In the genomic region with DNA sequence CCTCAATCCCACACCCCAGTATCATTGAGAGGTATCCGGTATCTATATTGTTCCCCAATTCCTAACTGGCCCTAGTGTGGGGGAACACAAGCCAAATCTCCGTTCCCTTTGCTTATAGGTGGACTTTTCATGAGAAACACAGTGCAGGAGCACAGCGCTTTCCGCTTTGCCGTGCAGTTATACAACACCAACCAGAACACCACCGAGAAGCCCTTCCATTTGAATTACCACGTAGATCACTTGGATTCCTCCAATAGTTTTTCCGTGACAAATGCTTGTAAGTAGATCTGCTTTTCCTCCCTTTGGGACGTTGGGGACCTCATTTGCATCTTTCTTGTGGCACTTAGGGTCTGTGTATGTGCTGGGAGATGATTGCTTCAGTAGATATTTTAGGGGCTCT, we compare ENCODE assay signal across 1 cellular context.
TF ChIP-seq lines count a peak whose summit lies in the region.

No MANE protein-coding gene starts in this region.

TF ChIP-seq in H1, 55 proteins besides CTCF, POLR2A, EP300 and RAD21 (continued from another document):
- TF ChIP-seq, protein P1, sequence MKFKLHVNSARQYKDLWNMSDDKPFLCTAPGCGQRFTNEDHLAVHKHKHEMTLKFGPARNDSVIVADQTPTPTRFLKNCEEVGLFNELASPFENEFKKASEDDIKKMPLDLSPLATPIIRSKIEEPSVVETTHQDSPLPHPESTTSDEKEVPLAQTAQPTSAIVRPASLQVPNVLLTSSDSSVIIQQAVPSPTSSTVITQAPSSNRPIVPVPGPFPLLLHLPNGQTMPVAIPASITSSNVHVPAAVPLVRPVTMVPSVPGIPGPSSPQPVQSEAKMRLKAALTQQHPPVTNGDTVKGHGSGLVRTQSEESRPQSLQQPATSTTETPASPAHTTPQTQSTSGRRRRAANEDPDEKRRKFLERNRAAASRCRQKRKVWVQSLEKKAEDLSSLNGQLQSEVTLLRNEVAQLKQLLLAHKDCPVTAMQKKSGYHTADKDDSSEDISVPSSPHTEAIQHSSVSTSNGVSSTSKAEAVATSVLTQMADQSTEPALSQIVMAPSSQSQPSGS (IDR thresholded peaks at IDR 0.05; ENCODE audit: low read length): no peak
- TF ChIP-seq SIN3A (conservative IDR thresholded peaks at IDR 0.05 in 1 of 2, IDR thresholded peaks at IDR 0.05 in 1 of 2; ENCODE audit: low read depth in 1 of 2, low read length in 2 of 2): no peak
- TF ChIP-seq YY1 (IDR thresholded peaks at IDR 0.05; ENCODE audit: low read depth, low read length): no peak
- no peak for TF ChIP-seq BACH1 (IDR thresholded peaks at IDR 0.05; ENCODE audit: low read length)
- TF ChIP-seq MAFK (IDR thresholded peaks at IDR 0.05; ENCODE audit: low read depth, low read length): no peak
- TF ChIP-seq HDAC2 (IDR thresholded peaks at IDR 0.05; ENCODE audit: borderline replicate concordance in 1 of 2, low read depth in 2 of 2, low read length in 2 of 2): no peak
TF ChIP-seq in H1: peak in this region for 0.
